Comparison of ENCODE assay signal across 8 cellular contexts in genomic region chr17:45051720-45052051, GRCh38. TPM values are rescaled to one million over a fixed set of nuclear protein-coding genes. Genes with fewer than 3 reads are reported as not detected.
DNase-seq lines count a peak whose midpoint lies in the region; ATAC-seq, FAIRE-seq and TF ChIP-seq lines count a peak whose summit lies in the region.
"Not testable (repeated sequence)": the region's sequence is repeated elsewhere in the genome, so short reads cannot be mapped to it uniquely, and the experiment has no call there.

No MANE protein-coding gene starts in this region.

- H3F3A ChIP-seq in Loucy (ENCODE audit: low read depth), result not testable (repeated sequence)

- peaks cover 30% of the 10 kb centered on the region for H3K4me1 ChIP-seq in CD4-positive, CD25-positive, alpha-beta regulatory T cell (ENCODE audit: control insufficient read depth, insufficient read depth, low read length, poor library complexity, severe bottlenecking)
- peaks cover 20% of the 10 kb centered on the region for H3K4me1 ChIP-seq in Loucy (ENCODE audit: insufficient read depth, low read length, poor library complexity, severe bottlenecking)
- H3K4me1 ChIP-seq in HepG2 (ENCODE audit: insufficient read depth, low read length), result peaks cover 54% of the 10 kb centered on the region
- peaks cover 0 to 30% (median 17%) of the 10 kb centered on the region in 4 donors for H3K4me1 ChIP-seq in sigmoid colon
- H3K4me1 ChIP-seq in transverse colon, result peaks cover 7 to 30% (median 15%) of the 10 kb centered on the region in 4 donors

- not testable (repeated sequence) for H4K20me1 ChIP-seq in Loucy (ENCODE audit: insufficient read depth, low read length, poor library complexity, severe bottlenecking); HepG2 (ENCODE audit: insufficient read depth, low read length)

- WGBS in HepG2 (ENCODE audit: low lambda C conversion rate), result no CpG with 5 or more reads among the region's 54 CpGs
- WGBS in sigmoid colon, 2 donors, result 1 to 2% methylated on average over 7 to 11 of the region's 54 CpGs
- no CpG with 5 or more reads among the region's 54 CpGs for WGBS in transverse colon (ENCODE audit: low coverage in 1 of 2), 2 donors

- TF ChIP-seq EP300 in HepG2 (IDR thresholded peaks at IDR 0.05; ENCODE audit: low read depth in 2 of 2, low read length in 2 of 2); HepG2 (CRISPR knock-in tag; IDR thresholded peaks at IDR 0.05; ENCODE audit: borderline replicate concordance); sigmoid colon (IDR thresholded peaks at IDR 0.05); transverse colon (IDR thresholded peaks at IDR 0.05; ENCODE audit: low read depth): not testable (repeated sequence)

- not testable (repeated sequence) for BruUV-seq in HepG2 (replicated peaks; lab: Mats Ljungman, UMichigan)

- H3K27me3 ChIP-seq in CD4-positive, CD25-positive, alpha-beta regulatory T cell (ENCODE audit: control insufficient read depth, insufficient read depth, low read length); Loucy (ENCODE audit: insufficient read depth, low read length, poor library complexity, severe bottlenecking); HepG2 (ENCODE audit: control insufficient read depth in 1 of 2, insufficient read depth in 2 of 2, low read length in 2 of 2); sigmoid colon; transverse colon: not testable (repeated sequence)

- CTCF ChIA-PET in HepG2 (lab: Yijun Ruan, JAX; ENCODE audit: low intra/inter-chr PET ratio, low total read pairs), result not testable (repeated sequence)

- peaks cover 7 to 50% (median 35%) of the 10 kb centered on the region in 4 donors for H3K4me1 Mint-ChIP-seq in CD4-positive, CD25-positive, alpha-beta regulatory T cell
- peaks cover 32% of the 10 kb centered on the region for H3K4me1 Mint-ChIP-seq in T-helper 2 cell treated with Interferon-gamma antibody and Interleukin-4, amounts not matched to agents 5 μg/mL and 100 μg/mL, for 36 hours (ENCODE audit: low read depth)

- POLR2A ChIA-PET in HepG2 (lab: Yijun Ruan, JAX), result interaction anchor here (1.2 to 4.2 kb wide), 2 partner anchors 9 to 14 kb away, joined by 5 to 74 read pairs; partner anchors contain the start of gene NMT1

- intact Hi-C loops in HepG2 (cut with micrococcal nuclease; ENCODE audit: unreplicated experiment) (loop anchor here (5.0 kb wide), 1 partner anchor 376 kb away; no protein-coding TSS in a partner anchor), sigmoid colon (cut with DNase I) (loop anchor here (5.0 kb wide), 2 partner anchors 41 to 84 kb away; partner anchors contain the start of gene C1QL1)
- intact Hi-C loops in transverse colon (cut with DNase I; ENCODE audit: low total_unique reads), result not testable (repeated sequence)

- H3K27ac ChIP-seq in CD4-positive, CD25-positive, alpha-beta regulatory T cell (ENCODE audit: insufficient read depth, low read length, poor library complexity, severe bottlenecking), result peak overlapping the region; percentile 92
- H3K27ac ChIP-seq in epithelial cell of prostate (peak overlapping the region; percentile 98), sigmoid colon (peak overlapping the region; percentile 82 to 95 (median 87)), transverse colon (peak overlapping the region; percentile 84 to 97 (median 93))
- H3K27ac ChIP-seq in HepG2 (ENCODE audit: extremely low read length, insufficient read depth, low read length), result not testable (repeated sequence)

- H2AFZ ChIP-seq in Loucy (ENCODE audit: low read length); HepG2 (ENCODE audit: low read length): not testable (repeated sequence)

- not testable (repeated sequence) for H3K4me3 ChIP-seq in CD4-positive, CD25-positive, alpha-beta regulatory T cell (ENCODE audit: low read depth, low read length)
- H3K4me3 ChIP-seq in Loucy (ENCODE audit: low read length, poor library complexity, severe bottlenecking) (peak overlapping the region; percentile 79), astrocyte of the cerebellum (ENCODE audit: low read depth, low read length) (peak overlapping the region; percentile 51), HepG2 (replicated peaks in 1 of 3; ENCODE audit: insufficient read depth in 1 of 3, low read depth in 2 of 3, low read length in 3 of 3) (peak overlapping the region in 2 of 3 experiments; percentile 79 to 84; a peak in 3 of 6 replicates), sigmoid colon (peak overlapping the region in 3 of 4 donors; percentile 59 to 69 (median 60)), transverse colon (peak overlapping the region in 3 of 4 donors; percentile 34 to 59 (median 45))

- DNase-seq in CD4-positive, CD25-positive, alpha-beta regulatory T cell; T-helper 2 cell treated with Interferon-gamma antibody and Interleukin-4, amounts not matched to agents 5 μg/mL and 100 μg/mL, for 36 hours (ENCODE audit: low spot score); astrocyte of the cerebellum (ENCODE audit: low read depth); epithelial cell of prostate (ENCODE audit: low read depth, low spot score); HepG2 (ENCODE audit: low spot score); sigmoid colon; transverse colon: not testable (repeated sequence)

- H3K4me2 ChIP-seq in Loucy (ENCODE audit: low read depth, low read length, poor library complexity, severe bottlenecking); HepG2 (ENCODE audit: low read depth, low read length): not testable (repeated sequence)

- peak overlapping the region in 1 of 4 donors; percentile 92 for H3K4me3 Mint-ChIP-seq in CD4-positive, CD25-positive, alpha-beta regulatory T cell
- peak overlapping the region; percentile 86 for H3K4me3 Mint-ChIP-seq in T-helper 2 cell treated with Interferon-gamma antibody and Interleukin-4, amounts not matched to agents 5 μg/mL and 100 μg/mL, for 36 hours

- not testable (repeated sequence) for H3K9me3 ChIP-seq in CD4-positive, CD25-positive, alpha-beta regulatory T cell (ENCODE audit: control insufficient read depth in 2 of 2, low read length in 2 of 2); Loucy (ENCODE audit: insufficient read depth, low read depth, low read length); HepG2 (ENCODE audit: low read length); sigmoid colon; transverse colon

- not testable (repeated sequence) for H3K27me3 Mint-ChIP-seq in CD4-positive, CD25-positive, alpha-beta regulatory T cell; T-helper 2 cell treated with Interferon-gamma antibody and Interleukin-4, amounts not matched to agents 5 μg/mL and 100 μg/mL, for 36 hours (ENCODE audit: low read depth)

- not testable (repeated sequence) for H3K9me2 ChIP-seq in Loucy (replicated peaks; ENCODE audit: low read depth, low read length)

- not testable (repeated sequence) for H3K9me3 Mint-ChIP-seq in CD4-positive, CD25-positive, alpha-beta regulatory T cell; T-helper 2 cell treated with Interferon-gamma antibody and Interleukin-4, amounts not matched to agents 5 μg/mL and 100 μg/mL, for 36 hours

- peak overlapping the region in 1 of 3 donors; percentile 97 for H3K27ac Mint-ChIP-seq in CD4-positive, CD25-positive, alpha-beta regulatory T cell
- not testable (repeated sequence) for H3K27ac Mint-ChIP-seq in T-helper 2 cell treated with Interferon-gamma antibody and Interleukin-4, amounts not matched to agents 5 μg/mL and 100 μg/mL, for 36 hours

- not testable (repeated sequence) for TF ChIP-seq CTCF in Loucy (conservative IDR thresholded peaks at IDR 0.05; ENCODE audit: low read length); astrocyte of the cerebellum (IDR thresholded peaks at IDR 0.05; ENCODE audit: low read depth, low read length, missing control alignments); HepG2 (CRISPR knock-in tag; IDR thresholded peaks at IDR 0.05); sigmoid colon (IDR thresholded peaks at IDR 0.05); transverse colon (IDR thresholded peaks at IDR 0.05)

- TF ChIP-seq POLR2A in HepG2 (IDR thresholded peaks at IDR 0.05; ENCODE audit: insufficient read depth in 1 of 2, low read depth in 2 of 2, low read length in 2 of 2); sigmoid colon (IDR thresholded peaks at IDR 0.05); transverse colon (IDR thresholded peaks at IDR 0.05): not testable (repeated sequence)

- not testable (repeated sequence) for H3K36me3 Mint-ChIP-seq in CD4-positive, CD25-positive, alpha-beta regulatory T cell
- H3K36me3 Mint-ChIP-seq in T-helper 2 cell treated with Interferon-gamma antibody and Interleukin-4, amounts not matched to agents 5 μg/mL and 100 μg/mL, for 36 hours (ENCODE audit: low read depth), result peaks cover 27% of the 10 kb centered on the region

- peak overlapping the region; percentile 94 for H3K9ac ChIP-seq in Loucy (ENCODE audit: low read depth, low read length, poor library complexity, severe bottlenecking)
- 0 out of 2 replicates have a peak overlapping the region, but pooled peaks have one; percentile 90 for H3K9ac ChIP-seq in HepG2 (ENCODE audit: insufficient read depth, low read depth, low read length)

- in situ Hi-C loops in astrocyte of the cerebellum (cut with HindIII; ENCODE audit: low sequenced_read_pairs); HepG2 (cut with HindIII; ENCODE audit: extremely low pct_ligation_motif_present, low pct_unique_long_range_greater_than_20kb); transverse colon (cut with MboI; ENCODE audit: low pct_ligation_motif_present in 1 of 4, low pct_unique_long_range_greater_than_20kb in 1 of 4, low sequenced_read_pairs in 3 of 4): not testable (repeated sequence)

- H3K79me2 ChIP-seq in Loucy (ENCODE audit: insufficient read depth, low read length), result peaks cover 31% of the 10 kb centered on the region
- H3K79me2 ChIP-seq in HepG2 (ENCODE audit: insufficient read depth, low read length), result peaks cover 36% of the 10 kb centered on the region

- not testable (repeated sequence) for H3K36me3 ChIP-seq in CD4-positive, CD25-positive, alpha-beta regulatory T cell (ENCODE audit: control insufficient read depth, insufficient read depth, low read length); Loucy (ENCODE audit: insufficient read depth, low read length); HepG2 (replicated peaks in 1 of 2; ENCODE audit: control insufficient read depth in 1 of 2, insufficient read depth in 2 of 2, low read length in 2 of 2); sigmoid colon; transverse colon

- not testable (repeated sequence) for TF ChIP-seq RAD21 in HepG2 (CRISPR knock-in tag; IDR thresholded peaks at IDR 0.05)

- not testable (repeated sequence) for ATAC-seq in CD4-positive, CD25-positive, alpha-beta regulatory T cell (ENCODE audit: low read depth in 2 of 2); HepG2

- not testable (repeated sequence) for FAIRE-seq in HepG2 (lab: Jason Lieb, UNC)

RNA-seq across cellular contexts. Expression of gene DCAKD, which starts 0.3 kb away (rescaled TPM):
- 20.7 TPM for total RNA-seq in CD4-positive, CD25-positive, alpha-beta regulatory T cell
- 10 to 100 TPM in 3 of 4 donors, 1 to 10 TPM in 1; 10.0 to 15.2 (median 13.5) TPM for polyA plus RNA-seq in CD4-positive, CD25-positive, alpha-beta regulatory T cell
- 29.2 and 31.1 TPM in 2 replicates for total RNA-seq in HepG2 (2016; rRNA removed; fragmentation: Illumina TruSeq; extraction: Trizol)
- total RNA-seq in HepG2 (2016; cell fraction: cytosol; rRNA removed; fragmentation: Illumina TruSeq; extraction: Trizol; ENCODE audit: low read depth), result 17.8 and 18.9 TPM in 2 replicates
- total RNA-seq in HepG2 (2016; cell fraction: insoluble cytoplasmic fraction; rRNA removed; fragmentation: Illumina TruSeq; extraction: Trizol), result 29.3 and 30.4 TPM in 2 replicates
- 31.0 and 36.7 TPM in 2 replicates for total RNA-seq in HepG2 (2016; cell fraction: membrane; rRNA removed; fragmentation: Illumina TruSeq; extraction: Trizol)
- 13.3 and 14.3 TPM in 2 replicates for total RNA-seq in HepG2 (2016; cell fraction: nucleus; rRNA removed; fragmentation: Illumina TruSeq; extraction: Trizol)
- polyA plus RNA-seq in HepG2 (2011; rRNA removed), result 25.9 and 30.2 TPM in 2 replicates
- 27.0 and 35.9 TPM in 2 replicates for polyA plus RNA-seq in HepG2 (2011; cell fraction: cytosol; rRNA removed)
- 35.9 and 42.1 TPM in 2 replicates for polyA plus RNA-seq in HepG2 (2011; cell fraction: nucleus; rRNA removed)
- polyA plus RNA-seq in HepG2 (2012), result 21.9 and 25.6 TPM in 2 replicates
- 14.2 and 18.1 TPM in 2 replicates for polyA plus RNA-seq in HepG2 (2016; cell fraction: cytosol; fragmentation: Illumina TruSeq; extraction: Trizol; ENCODE audit: low read depth)
- 30.0 and 35.6 TPM in 2 replicates for polyA plus RNA-seq in HepG2 (2016; cell fraction: insoluble cytoplasmic fraction; fragmentation: Illumina TruSeq; extraction: Trizol; ENCODE audit: low read depth)
- polyA plus RNA-seq in HepG2 (2016; cell fraction: membrane; fragmentation: Illumina TruSeq; extraction: Trizol; ENCODE audit: low read depth), result 26.8 and 28.1 TPM in 2 replicates
- polyA plus RNA-seq in HepG2 (2016; cell fraction: nucleus; fragmentation: Illumina TruSeq; extraction: Trizol; ENCODE audit: insufficient read depth, low read depth), result 28.5 and 31.2 TPM in 2 replicates
- polyA minus RNA-seq in HepG2 (2011; rRNA and poly(A)+ RNA removed; ENCODE audit: low replicate concordance), result 34.7 and 107 TPM in 2 replicates
- 36.1 and 39.1 TPM in 2 replicates for polyA minus RNA-seq in HepG2 (2011; cell fraction: cytosol; rRNA and poly(A)+ RNA removed)
- polyA minus RNA-seq in HepG2 (2011; cell fraction: nucleus; rRNA and poly(A)+ RNA removed), result 14.9 and 19.5 TPM in 2 replicates
- 10 to 100 TPM; 25.2 to 46.0 (median 31.9) TPM for total RNA-seq in sigmoid colon
- polyA plus RNA-seq in sigmoid colon, result 10 to 100 TPM in 1 of 3 donors, 1 to 10 TPM in 2; 5.1 to 14.7 (median 7.8) TPM
- total RNA-seq in transverse colon, result 100 to 1,000 TPM in 1 of 4 donors, 10 to 100 TPM in 2, 1 to 10 TPM in 1; 9.4 to 144 (median 27.4) TPM

RNA-seq across cellular contexts. Expression of gene NMT1, which starts 9.4 kb away (rescaled TPM):
- total RNA-seq in CD4-positive, CD25-positive, alpha-beta regulatory T cell, result 87.2 TPM
- polyA plus RNA-seq in CD4-positive, CD25-positive, alpha-beta regulatory T cell, result 10 to 100 TPM; 34.6 to 72.0 (median 53.8) TPM
- total RNA-seq in HepG2 (2016; rRNA removed; fragmentation: Illumina TruSeq; extraction: Trizol), result 142 and 194 TPM in 2 replicates
- total RNA-seq in HepG2 (2016; cell fraction: cytosol; rRNA removed; fragmentation: Illumina TruSeq; extraction: Trizol; ENCODE audit: low read depth), result 26.5 and 28.3 TPM in 2 replicates
- 140 and 195 TPM in 2 replicates for total RNA-seq in HepG2 (2016; cell fraction: insoluble cytoplasmic fraction; rRNA removed; fragmentation: Illumina TruSeq; extraction: Trizol)
- total RNA-seq in HepG2 (2016; cell fraction: membrane; rRNA removed; fragmentation: Illumina TruSeq; extraction: Trizol), result 38.6 and 40.6 TPM in 2 replicates
- 107 and 123 TPM in 2 replicates for total RNA-seq in HepG2 (2016; cell fraction: nucleus; rRNA removed; fragmentation: Illumina TruSeq; extraction: Trizol)
- polyA plus RNA-seq in HepG2 (2011; rRNA removed), result 71.9 and 75.7 TPM in 2 replicates
- polyA plus RNA-seq in HepG2 (2011; cell fraction: cytosol; rRNA removed), result 38.6 and 40.9 TPM in 2 replicates
- polyA plus RNA-seq in HepG2 (2011; cell fraction: nucleus; rRNA removed), result 44.4 and 51.3 TPM in 2 replicates
- 109 and 117 TPM in 2 replicates for polyA plus RNA-seq in HepG2 (2012)
- 13.3 and 16.4 TPM in 2 replicates for polyA plus RNA-seq in HepG2 (2016; cell fraction: cytosol; fragmentation: Illumina TruSeq; extraction: Trizol; ENCODE audit: low read depth)
- 189 and 216 TPM in 2 replicates for polyA plus RNA-seq in HepG2 (2016; cell fraction: insoluble cytoplasmic fraction; fragmentation: Illumina TruSeq; extraction: Trizol; ENCODE audit: low read depth)
- polyA plus RNA-seq in HepG2 (2016; cell fraction: membrane; fragmentation: Illumina TruSeq; extraction: Trizol; ENCODE audit: low read depth), result 22.9 and 24.5 TPM in 2 replicates
- polyA plus RNA-seq in HepG2 (2016; cell fraction: nucleus; fragmentation: Illumina TruSeq; extraction: Trizol; ENCODE audit: insufficient read depth, low read depth), result 111 and 125 TPM in 2 replicates
- polyA minus RNA-seq in HepG2 (2011; rRNA and poly(A)+ RNA removed; ENCODE audit: low replicate concordance), result 63.5 and 95.4 TPM in 2 replicates
- polyA minus RNA-seq in HepG2 (2011; cell fraction: cytosol; rRNA and poly(A)+ RNA removed), result 254 and 276 TPM in 2 replicates
- 44.7 and 70.7 TPM in 2 replicates for polyA minus RNA-seq in HepG2 (2011; cell fraction: nucleus; rRNA and poly(A)+ RNA removed)
- total RNA-seq in sigmoid colon, result 10 to 100 TPM; 41.0 to 59.2 (median 55.6) TPM
- polyA plus RNA-seq in sigmoid colon, result 10 to 100 TPM; 13.2 to 38.4 (median 15.3) TPM
- total RNA-seq in transverse colon, result 10 to 100 TPM; 16.1 to 83.8 (median 43.4) TPM
